1 cellular context compared by ENCODE assay signal in the genomic region with DNA sequence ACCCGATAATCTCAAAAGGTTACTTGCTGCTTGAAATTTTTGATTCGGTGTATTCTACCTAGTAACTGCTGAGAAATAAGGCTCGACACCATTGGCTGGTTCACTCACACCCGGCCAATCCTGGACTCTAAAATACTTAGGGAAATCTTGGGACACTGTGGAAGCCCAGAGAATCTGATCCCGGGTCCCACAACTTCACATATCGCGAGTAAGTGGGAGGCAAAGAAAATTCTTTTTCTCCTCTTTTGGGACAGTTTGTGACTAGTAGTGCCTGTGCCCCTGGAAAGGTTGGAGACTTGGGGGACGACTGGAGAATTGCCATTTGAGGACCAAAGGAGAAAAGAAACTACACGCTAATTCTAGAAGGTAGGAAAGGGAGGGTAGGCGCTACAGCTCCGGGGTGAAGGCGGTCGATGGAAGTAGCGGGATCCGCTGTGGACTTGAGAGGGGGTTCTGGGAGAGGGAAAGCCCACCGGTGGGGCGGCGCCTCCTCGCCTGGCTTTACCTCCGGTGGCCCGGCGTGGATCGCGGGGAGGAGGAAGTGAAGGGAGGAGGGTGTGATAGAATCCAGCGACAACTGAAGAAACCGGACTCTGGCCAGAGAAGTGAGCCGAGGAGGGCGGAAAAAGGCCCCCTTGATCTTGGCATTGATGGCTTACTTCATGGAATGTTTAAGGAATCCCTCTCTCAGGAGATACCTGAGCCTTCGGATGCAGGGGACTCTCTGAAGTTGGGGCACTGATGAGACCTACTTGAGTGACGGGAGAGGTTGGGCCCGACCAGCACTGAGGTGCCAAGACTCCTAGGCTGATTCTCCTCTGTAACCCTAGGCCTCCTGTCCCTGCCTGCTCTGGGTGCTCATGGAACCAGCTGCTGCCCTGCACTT.
TF ChIP-seq lines count a peak whose summit lies in the region.

No MANE protein-coding gene starts in this region.

TF ChIP-seq in GM12878, 131 proteins besides CTCF, POLR2A, EP300 and RAD21 (continues in another document):
- TF ChIP-seq WRNIP1 (IDR thresholded peaks at IDR 0.05; ENCODE audit: borderline replicate concordance, low read depth, low read length) = no peak
- TF ChIP-seq GABPA (IDR thresholded peaks at IDR 0.05; ENCODE audit: low read depth) = no peak
- TF ChIP-seq NBN (IDR thresholded peaks at IDR 0.05) = peak; percentile 78
- TF ChIP-seq, protein P1, sequence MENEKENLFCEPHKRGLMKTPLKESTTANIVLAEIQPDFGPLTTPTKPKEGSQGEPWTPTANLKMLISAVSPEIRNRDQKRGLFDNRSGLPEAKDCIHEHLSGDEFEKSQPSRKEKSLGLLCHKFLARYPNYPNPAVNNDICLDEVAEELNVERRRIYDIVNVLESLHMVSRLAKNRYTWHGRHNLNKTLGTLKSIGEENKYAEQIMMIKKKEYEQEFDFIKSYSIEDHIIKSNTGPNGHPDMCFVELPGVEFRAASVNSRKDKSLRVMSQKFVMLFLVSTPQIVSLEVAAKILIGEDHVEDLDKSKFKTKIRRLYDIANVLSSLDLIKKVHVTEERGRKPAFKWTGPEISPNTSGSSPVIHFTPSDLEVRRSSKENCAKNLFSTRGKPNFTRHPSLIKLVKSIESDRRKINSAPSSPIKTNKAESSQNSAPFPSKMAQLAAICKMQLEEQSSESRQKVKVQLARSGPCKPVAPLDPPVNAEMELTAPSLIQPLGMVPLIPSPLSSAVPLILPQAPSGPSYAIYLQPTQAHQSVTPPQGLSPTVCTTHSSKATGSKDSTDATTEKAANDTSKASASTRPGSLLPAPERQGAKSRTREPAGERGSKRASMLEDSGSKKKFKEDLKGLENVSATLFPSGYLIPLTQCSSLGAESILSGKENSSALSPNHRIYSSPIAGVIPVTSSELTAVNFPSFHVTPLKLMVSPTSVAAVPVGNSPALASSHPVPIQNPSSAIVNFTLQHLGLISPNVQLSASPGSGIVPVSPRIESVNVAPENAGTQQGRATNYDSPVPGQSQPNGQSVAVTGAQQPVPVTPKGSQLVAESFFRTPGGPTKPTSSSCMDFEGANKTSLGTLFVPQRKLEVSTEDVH (IDR thresholded peaks at IDR 0.05; ENCODE audit: low read depth, partially characterized antibody) = peak; percentile 39
- TF ChIP-seq ZNF274 (IDR thresholded peaks at IDR 0.05; ENCODE audit: insufficient read depth, insufficient read length) = no peak
- TF ChIP-seq, protein P2, sequence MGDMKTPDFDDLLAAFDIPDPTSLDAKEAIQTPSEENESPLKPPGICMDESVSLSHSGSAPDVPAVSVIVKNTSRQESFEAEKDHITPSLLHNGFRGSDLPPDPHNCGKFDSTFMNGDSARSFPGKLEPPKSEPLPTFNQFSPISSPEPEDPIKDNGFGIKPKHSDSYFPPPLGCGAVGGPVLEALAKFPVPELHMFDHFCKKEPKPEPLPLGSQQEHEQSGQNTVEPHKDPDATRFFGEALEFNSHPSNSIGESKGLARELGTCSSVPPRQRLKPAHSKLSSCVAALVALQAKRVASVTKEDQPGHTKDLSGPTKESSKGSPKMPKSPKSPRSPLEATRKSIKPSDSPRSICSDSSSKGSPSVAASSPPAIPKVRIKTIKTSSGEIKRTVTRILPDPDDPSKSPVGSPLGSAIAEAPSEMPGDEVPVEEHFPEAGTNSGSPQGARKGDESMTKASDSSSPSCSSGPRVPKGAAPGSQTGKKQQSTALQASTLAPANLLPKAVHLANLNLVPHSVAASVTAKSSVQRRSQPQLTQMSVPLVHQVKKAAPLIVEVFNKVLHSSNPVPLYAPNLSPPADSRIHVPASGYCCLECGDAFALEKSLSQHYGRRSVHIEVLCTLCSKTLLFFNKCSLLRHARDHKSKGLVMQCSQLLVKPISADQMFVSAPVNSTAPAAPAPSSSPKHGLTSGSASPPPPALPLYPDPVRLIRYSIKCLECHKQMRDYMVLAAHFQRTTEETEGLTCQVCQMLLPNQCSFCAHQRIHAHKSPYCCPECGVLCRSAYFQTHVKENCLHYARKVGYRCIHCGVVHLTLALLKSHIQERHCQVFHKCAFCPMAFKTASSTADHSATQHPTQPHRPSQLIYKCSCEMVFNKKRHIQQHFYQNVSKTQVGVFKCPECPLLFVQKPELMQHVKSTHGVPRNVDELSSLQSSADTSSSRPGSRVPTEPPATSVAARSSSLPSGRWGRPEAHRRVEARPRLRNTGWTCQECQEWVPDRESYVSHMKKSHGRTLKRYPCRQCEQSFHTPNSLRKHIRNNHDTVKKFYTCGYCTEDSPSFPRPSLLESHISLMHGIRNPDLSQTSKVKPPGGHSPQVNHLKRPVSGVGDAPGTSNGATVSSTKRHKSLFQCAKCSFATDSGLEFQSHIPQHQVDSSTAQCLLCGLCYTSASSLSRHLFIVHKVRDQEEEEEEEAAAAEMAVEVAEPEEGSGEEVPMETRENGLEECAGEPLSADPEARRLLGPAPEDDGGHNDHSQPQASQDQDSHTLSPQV (IDR thresholded peaks at IDR 0.05) = no peak
- TF ChIP-seq CREB1 (IDR thresholded peaks at IDR 0.05; ENCODE audit: low read depth) = peak; percentile 92
- peak; percentile 23 for TF ChIP-seq KLF5 (IDR thresholded peaks at IDR 0.05; ENCODE audit: partially characterized antibody)
- 0 out of 2 replicates have a peak, but pooled peaks have one; percentile 48 for TF ChIP-seq RB1 (IDR thresholded peaks at IDR 0.05; ENCODE audit: borderline replicate concordance)
- TF ChIP-seq LARP7 (IDR thresholded peaks at IDR 0.05) = 0 out of 2 replicates have a peak, but pooled peaks have one; percentile 33
- no peak for TF ChIP-seq MYB (IDR thresholded peaks at IDR 0.05; ENCODE audit: borderline replicate concordance, low read depth, low read length)
- TF ChIP-seq FOS (IDR thresholded peaks at IDR 0.05; ENCODE audit: borderline replicate concordance, extremely low read depth, insufficient read length) = peak; percentile 29
- TF ChIP-seq SMARCA5 (IDR thresholded peaks at IDR 0.05) = peak; percentile 41; the same call in 1 of the 2 replicates
- TF ChIP-seq NRF1 (conservative IDR thresholded peaks at IDR 0.05; ENCODE audit: low read depth, low read length) = no peak
- 0 out of 2 replicates have a peak, but pooled peaks have one; percentile 24 for TF ChIP-seq NFXL1 (IDR thresholded peaks at IDR 0.05; ENCODE audit: borderline replicate concordance)
- TF ChIP-seq, protein P3, sequence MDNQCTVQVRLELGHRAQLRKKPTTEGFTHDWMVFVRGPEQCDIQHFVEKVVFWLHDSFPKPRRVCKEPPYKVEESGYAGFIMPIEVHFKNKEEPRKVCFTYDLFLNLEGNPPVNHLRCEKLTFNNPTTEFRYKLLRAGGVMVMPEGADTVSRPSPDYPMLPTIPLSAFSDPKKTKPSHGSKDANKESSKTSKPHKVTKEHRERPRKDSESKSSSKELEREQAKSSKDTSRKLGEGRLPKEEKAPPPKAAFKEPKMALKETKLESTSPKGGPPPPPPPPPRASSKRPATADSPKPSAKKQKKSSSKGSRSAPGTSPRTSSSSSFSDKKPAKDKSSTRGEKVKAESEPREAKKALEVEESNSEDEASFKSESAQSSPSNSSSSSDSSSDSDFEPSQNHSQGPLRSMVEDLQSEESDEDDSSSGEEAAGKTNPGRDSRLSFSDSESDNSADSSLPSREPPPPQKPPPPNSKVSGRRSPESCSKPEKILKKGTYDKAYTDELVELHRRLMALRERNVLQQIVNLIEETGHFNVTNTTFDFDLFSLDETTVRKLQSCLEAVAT (IDR thresholded peaks at IDR 0.05) = peak; percentile 64; the same call in 1 of the 2 replicates
- TF ChIP-seq ZNF24 (IDR thresholded peaks at IDR 0.05) = no peak
- no peak for TF ChIP-seq POU2F2 (IDR thresholded peaks at IDR 0.05; ENCODE audit: borderline replicate concordance, low read depth, low read length)
- TF ChIP-seq IKZF1 (conservative IDR thresholded peaks at IDR 0.05) = peak; percentile 93
- no peak for TF ChIP-seq SRF (IDR thresholded peaks at IDR 0.05; ENCODE audit: low read depth in 2 of 2, low read length in 2 of 2)
- TF ChIP-seq CBFB (IDR thresholded peaks at IDR 0.05; ENCODE audit: low read depth) = no peak
- no peak for TF ChIP-seq KAT2A (conservative IDR thresholded peaks at IDR 0.05; ENCODE audit: control insufficient read depth, low read depth, low read length)
- TF ChIP-seq CEBPB (IDR thresholded peaks at IDR 0.05; ENCODE audit: borderline replicate concordance in 1 of 2, low read depth in 2 of 2, low read length in 2 of 2) = peak in 1 of 2 experiments; percentile 48; a peak in 1 of 4 replicates
- peak; percentile 75; the same call in 1 of the 2 replicates for TF ChIP-seq GATAD2B (conservative IDR thresholded peaks at IDR 0.05; ENCODE audit: low read depth)
- peak; percentile 51 for TF ChIP-seq MTA2 (IDR thresholded peaks at IDR 0.05; ENCODE audit: low read depth)
- TF ChIP-seq TBL1XR1 (IDR thresholded peaks at IDR 0.05; ENCODE audit: low read depth, low read length) = no peak
- TF ChIP-seq, protein P4, sequence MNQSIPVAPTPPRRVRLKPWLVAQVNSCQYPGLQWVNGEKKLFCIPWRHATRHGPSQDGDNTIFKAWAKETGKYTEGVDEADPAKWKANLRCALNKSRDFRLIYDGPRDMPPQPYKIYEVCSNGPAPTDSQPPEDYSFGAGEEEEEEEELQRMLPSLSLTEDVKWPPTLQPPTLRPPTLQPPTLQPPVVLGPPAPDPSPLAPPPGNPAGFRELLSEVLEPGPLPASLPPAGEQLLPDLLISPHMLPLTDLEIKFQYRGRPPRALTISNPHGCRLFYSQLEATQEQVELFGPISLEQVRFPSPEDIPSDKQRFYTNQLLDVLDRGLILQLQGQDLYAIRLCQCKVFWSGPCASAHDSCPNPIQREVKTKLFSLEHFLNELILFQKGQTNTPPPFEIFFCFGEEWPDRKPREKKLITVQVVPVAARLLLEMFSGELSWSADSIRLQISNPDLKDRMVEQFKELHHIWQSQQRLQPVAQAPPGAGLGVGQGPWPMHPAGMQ (IDR thresholded peaks at IDR 0.05; ENCODE audit: borderline replicate concordance) = no peak
- peak; percentile 91 for TF ChIP-seq CREM (IDR thresholded peaks at IDR 0.05; ENCODE audit: low read depth)
- TF ChIP-seq, protein P5, sequence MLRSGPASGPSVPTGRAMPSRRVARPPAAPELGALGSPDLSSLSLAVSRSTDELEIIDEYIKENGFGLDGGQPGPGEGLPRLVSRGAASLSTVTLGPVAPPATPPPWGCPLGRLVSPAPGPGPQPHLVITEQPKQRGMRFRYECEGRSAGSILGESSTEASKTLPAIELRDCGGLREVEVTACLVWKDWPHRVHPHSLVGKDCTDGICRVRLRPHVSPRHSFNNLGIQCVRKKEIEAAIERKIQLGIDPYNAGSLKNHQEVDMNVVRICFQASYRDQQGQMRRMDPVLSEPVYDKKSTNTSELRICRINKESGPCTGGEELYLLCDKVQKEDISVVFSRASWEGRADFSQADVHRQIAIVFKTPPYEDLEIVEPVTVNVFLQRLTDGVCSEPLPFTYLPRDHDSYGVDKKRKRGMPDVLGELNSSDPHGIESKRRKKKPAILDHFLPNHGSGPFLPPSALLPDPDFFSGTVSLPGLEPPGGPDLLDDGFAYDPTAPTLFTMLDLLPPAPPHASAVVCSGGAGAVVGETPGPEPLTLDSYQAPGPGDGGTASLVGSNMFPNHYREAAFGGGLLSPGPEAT (IDR thresholded peaks at IDR 0.05; ENCODE audit: low read depth) = peak; percentile 80
- TF ChIP-seq DPF2 (IDR thresholded peaks at IDR 0.05) = 0 out of 2 replicates have a peak, but pooled peaks have one; percentile 25
- TF ChIP-seq CHD2 (IDR thresholded peaks at IDR 0.05; ENCODE audit: borderline replicate concordance, low read depth, low read length) = 0 out of 2 replicates have a peak, but pooled peaks have one; percentile 18
- peak; percentile 26; the same call in 1 of the 2 replicates for TF ChIP-seq EED (IDR thresholded peaks at IDR 0.05; ENCODE audit: low read depth)
- TF ChIP-seq, protein P6, sequence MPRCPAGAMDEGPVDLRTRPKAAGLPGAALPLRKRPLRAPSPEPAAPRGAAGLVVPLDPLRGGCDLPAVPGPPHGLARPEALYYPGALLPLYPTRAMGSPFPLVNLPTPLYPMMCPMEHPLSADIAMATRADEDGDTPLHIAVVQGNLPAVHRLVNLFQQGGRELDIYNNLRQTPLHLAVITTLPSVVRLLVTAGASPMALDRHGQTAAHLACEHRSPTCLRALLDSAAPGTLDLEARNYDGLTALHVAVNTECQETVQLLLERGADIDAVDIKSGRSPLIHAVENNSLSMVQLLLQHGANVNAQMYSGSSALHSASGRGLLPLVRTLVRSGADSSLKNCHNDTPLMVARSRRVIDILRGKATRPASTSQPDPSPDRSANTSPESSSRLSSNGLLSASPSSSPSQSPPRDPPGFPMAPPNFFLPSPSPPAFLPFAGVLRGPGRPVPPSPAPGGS (IDR thresholded peaks at IDR 0.05; ENCODE audit: borderline replicate concordance, insufficient read depth, low read depth, low read length, poor library complexity, severe bottlenecking) = no peak
- TF ChIP-seq SPI1 (IDR thresholded peaks at IDR 0.05; ENCODE audit: borderline replicate concordance, insufficient read depth, low read depth, low read length) = peak; percentile 45; the same call in 1 of the 2 replicates
- TF ChIP-seq, protein P7, sequence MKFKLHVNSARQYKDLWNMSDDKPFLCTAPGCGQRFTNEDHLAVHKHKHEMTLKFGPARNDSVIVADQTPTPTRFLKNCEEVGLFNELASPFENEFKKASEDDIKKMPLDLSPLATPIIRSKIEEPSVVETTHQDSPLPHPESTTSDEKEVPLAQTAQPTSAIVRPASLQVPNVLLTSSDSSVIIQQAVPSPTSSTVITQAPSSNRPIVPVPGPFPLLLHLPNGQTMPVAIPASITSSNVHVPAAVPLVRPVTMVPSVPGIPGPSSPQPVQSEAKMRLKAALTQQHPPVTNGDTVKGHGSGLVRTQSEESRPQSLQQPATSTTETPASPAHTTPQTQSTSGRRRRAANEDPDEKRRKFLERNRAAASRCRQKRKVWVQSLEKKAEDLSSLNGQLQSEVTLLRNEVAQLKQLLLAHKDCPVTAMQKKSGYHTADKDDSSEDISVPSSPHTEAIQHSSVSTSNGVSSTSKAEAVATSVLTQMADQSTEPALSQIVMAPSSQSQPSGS (IDR thresholded peaks at IDR 0.05; ENCODE audit: low read length) = no peak
- peak; percentile 67; the same call in 1 of the 2 replicates for TF ChIP-seq ZNF207 (IDR thresholded peaks at IDR 0.05; ENCODE audit: borderline replicate concordance)
- TF ChIP-seq, protein P8, sequence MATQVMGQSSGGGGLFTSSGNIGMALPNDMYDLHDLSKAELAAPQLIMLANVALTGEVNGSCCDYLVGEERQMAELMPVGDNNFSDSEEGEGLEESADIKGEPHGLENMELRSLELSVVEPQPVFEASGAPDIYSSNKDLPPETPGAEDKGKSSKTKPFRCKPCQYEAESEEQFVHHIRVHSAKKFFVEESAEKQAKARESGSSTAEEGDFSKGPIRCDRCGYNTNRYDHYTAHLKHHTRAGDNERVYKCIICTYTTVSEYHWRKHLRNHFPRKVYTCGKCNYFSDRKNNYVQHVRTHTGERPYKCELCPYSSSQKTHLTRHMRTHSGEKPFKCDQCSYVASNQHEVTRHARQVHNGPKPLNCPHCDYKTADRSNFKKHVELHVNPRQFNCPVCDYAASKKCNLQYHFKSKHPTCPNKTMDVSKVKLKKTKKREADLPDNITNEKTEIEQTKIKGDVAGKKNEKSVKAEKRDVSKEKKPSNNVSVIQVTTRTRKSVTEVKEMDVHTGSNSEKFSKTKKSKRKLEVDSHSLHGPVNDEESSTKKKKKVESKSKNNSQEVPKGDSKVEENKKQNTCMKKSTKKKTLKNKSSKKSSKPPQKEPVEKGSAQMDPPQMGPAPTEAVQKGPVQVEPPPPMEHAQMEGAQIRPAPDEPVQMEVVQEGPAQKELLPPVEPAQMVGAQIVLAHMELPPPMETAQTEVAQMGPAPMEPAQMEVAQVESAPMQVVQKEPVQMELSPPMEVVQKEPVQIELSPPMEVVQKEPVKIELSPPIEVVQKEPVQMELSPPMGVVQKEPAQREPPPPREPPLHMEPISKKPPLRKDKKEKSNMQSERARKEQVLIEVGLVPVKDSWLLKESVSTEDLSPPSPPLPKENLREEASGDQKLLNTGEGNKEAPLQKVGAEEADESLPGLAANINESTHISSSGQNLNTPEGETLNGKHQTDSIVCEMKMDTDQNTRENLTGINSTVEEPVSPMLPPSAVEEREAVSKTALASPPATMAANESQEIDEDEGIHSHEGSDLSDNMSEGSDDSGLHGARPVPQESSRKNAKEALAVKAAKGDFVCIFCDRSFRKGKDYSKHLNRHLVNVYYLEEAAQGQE (IDR thresholded peaks at IDR 0.05; ENCODE audit: low read depth, low read length) = no peak
- peak; percentile 98 for TF ChIP-seq RFX5 (IDR thresholded peaks at IDR 0.05; ENCODE audit: low read depth, low read length)
